8 cellular contexts compared by ENCODE assay signal in genomic region chr11:3378426-3379423, GRCh38. TPM values are rescaled to one million over a fixed set of nuclear protein-coding genes. Genes with fewer than 3 reads are reported as not detected.
A peak's percentile ranks its signal among the peaks of the same experiment; 100 is the strongest.
DNase-seq lines count a peak whose midpoint lies in the region; ATAC-seq, FAIRE-seq and TF ChIP-seq lines count a peak whose summit lies in the region.

Gene ZNF195, minus strand, starts transcription at chr11:3379146. Its CDS starts 106 bp downstream, at chr11:3379040.

- H3K4me2 ChIP-seq in OCI-LY3 (ENCODE audit: low read length) (peak within 1 kb of the TSS; percentile 65), endothelial cell of umbilical vein (ENCODE audit: insufficient read depth, low read length) (peak within 1 kb of the TSS; percentile 80)

- peaks cover 44% of the 10 kb centered on the region for H3K36me3 ChIP-seq in OCI-LY3 (replicated peaks; ENCODE audit: low read depth, low read length)
- H3K36me3 ChIP-seq in endothelial cell of umbilical vein (ENCODE audit: control insufficient read depth in 2 of 2, extremely low read depth in 1 of 2, insufficient read depth in 2 of 2, low read length in 2 of 2) = peaks cover 2 to 4% of the 10 kb centered on the region in 2 experiments

- H3K4me3 ChIP-seq in OCI-LY3 (ENCODE audit: low read length) = peak within 1 kb of the TSS; percentile 88
- peak within 1 kb of the TSS; percentile 59 to 94 (median 90) for H3K4me3 ChIP-seq in endothelial cell of umbilical vein (replicated peaks in 1 of 3; ENCODE audit: insufficient read depth in 1 of 3, low read depth in 1 of 3, low read length in 3 of 3)

- intact Hi-C loops in endothelial cell of umbilical vein (cut with micrococcal nuclease) = loop anchor here (1.0 kb wide), 1 partner anchor 44 kb away; no protein-coding TSS in a partner anchor

- no peaks in the 10 kb centered on the region for H3K9me1 ChIP-seq in endothelial cell of umbilical vein (replicated peaks; ENCODE audit: control insufficient read depth, extremely low read depth, insufficient read depth, low read length)

- H3K27me3 ChIP-seq in OCI-LY3 (ENCODE audit: low read depth, low read length) = no peaks in the 10 kb centered on the region
- H3K27me3 ChIP-seq in endothelial cell of umbilical vein (ENCODE audit: control insufficient read depth in 2 of 2, insufficient read depth in 2 of 2, low read length in 2 of 2) = no peaks in the 10 kb centered on the region

- TSS peak; percentile 51 for BruUV-seq in endothelial cell of umbilical vein (replicated peaks; lab: Mats Ljungman, UMichigan)

- FAIRE-seq in endothelial cell of umbilical vein (lab: Jason Lieb, UNC) = peak; percentile 96

- DNase-seq in D341Med (ENCODE audit: low spot score) (peak; percentile 96), HuH-7 (ENCODE audit: low spot score) (peak; percentile 99), endothelial cell of umbilical vein (ENCODE audit: low read depth, low spot score) (peak; percentile 96), middle frontal gyrus (ENCODE audit: extremely low spot score, low spot score) (peak; percentile 98)
- DNase-seq in activated CD8-positive, alpha-beta memory T cell treated with anti-CD3 and anti-CD28 coated beads, Interleukin-2, amount 50 U/mL, for 48 hours = peak; percentile 96
- DNase-seq in stimulated activated CD8-positive, alpha-beta memory T cell treated with anti-CD3 and anti-CD28 coated beads, Interleukin-2, amount 100 ng/mL, for 48 hours (ENCODE audit: low read depth in 2 of 2) = peak; percentile 97

- H3K79me2 ChIP-seq in OCI-LY3 (ENCODE audit: low read length) = peaks cover 52% of the 10 kb centered on the region
- H3K79me2 ChIP-seq in endothelial cell of umbilical vein (ENCODE audit: control insufficient read depth, insufficient read depth, low read length) = peaks cover 51% of the 10 kb centered on the region

- H3K27ac ChIP-seq in OCI-LY3 (ENCODE audit: low read length) = peak within 1 kb of the TSS; percentile 64
- H3K27ac ChIP-seq in endothelial cell of umbilical vein (ENCODE audit: insufficient read depth, low read depth, low read length) = peak within 1 kb of the TSS; percentile 82

- dilution Hi-C loops in endothelial cell of umbilical vein (cut with MboI; ENCODE audit: extremely low pct_ligation_motif_present, low sequenced_read_pairs) = no loop called here

- CTCF ChIA-PET in endothelial cell of umbilical vein (lab: Charles Lee) = interaction anchor here (0.6 to 3.5 kb wide), 6 partner anchors 30 to 449 kb away, joined by 3 to 36 read pairs (median 3); partner anchors contain the start of gene PHLDA2

- H4K20me1 ChIP-seq in OCI-LY3 (ENCODE audit: insufficient read depth, low read length) = no peaks in the 10 kb centered on the region
- no peaks in the 10 kb centered on the region for H4K20me1 ChIP-seq in endothelial cell of umbilical vein (replicated peaks; ENCODE audit: control insufficient read depth, extremely low read depth, insufficient read depth, low read length)

- POLR2A ChIA-PET in endothelial cell of umbilical vein (lab: Charles Lee) = interaction anchor here (0.6 to 0.7 kb wide), 2 partner anchors 27 to 39 kb away, joined by 3 to 5 read pairs; no protein-coding TSS in a partner anchor

- H3K9ac ChIP-seq in OCI-LY3 (ENCODE audit: low read length) (peak within 1 kb of the TSS; percentile 88), endothelial cell of umbilical vein (replicated peaks; ENCODE audit: extremely low read depth, insufficient read depth, low read length) (peak within 1 kb of the TSS; percentile 89)

- TF ChIP-seq CTCF in OCI-LY3 (IDR thresholded peaks at IDR 0.05; ENCODE audit: low read depth, low read length) = no peak
- no peak for TF ChIP-seq CTCF in endothelial cell of umbilical vein (IDR thresholded peaks at IDR 0.05; ENCODE audit: extremely low read depth in 1 of 2, insufficient read depth in 1 of 2, low read depth in 1 of 2, low read length in 2 of 2)

- peak; percentile 89 for TF ChIP-seq POLR2A in endothelial cell of umbilical vein (IDR thresholded peaks at IDR 0.05; ENCODE audit: low read depth, low read length)

- H3K4me1 ChIP-seq in OCI-LY3 (ENCODE audit: low read length) (peaks cover 7% of the 10 kb centered on the region; the same call in 1 of the 2 replicates), endothelial cell of umbilical vein (ENCODE audit: control insufficient read depth, extremely low read depth, insufficient read depth, low read length) (peaks cover 12% of the 10 kb centered on the region)

- H3K9me3 ChIP-seq in OCI-LY3 (ENCODE audit: insufficient read depth, low read length) (peaks cover 38% of the 10 kb centered on the region), endothelial cell of umbilical vein (replicated peaks; ENCODE audit: control insufficient read depth, insufficient read depth, low read length) (no peaks in the 10 kb centered on the region)

- ATAC-seq in GM21515 (IDR thresholded peaks at IDR 0.05; ENCODE audit: unreplicated experiment) = peak; percentile 99

- H2AFZ ChIP-seq in OCI-LY3 (ENCODE audit: low read depth, low read length) = peak within 1 kb of the TSS; percentile 81; the same call in 1 of the 2 replicates
- H2AFZ ChIP-seq in endothelial cell of umbilical vein (ENCODE audit: low read depth, low read length) = peak within 1 kb of the TSS; percentile 71

TF ChIP-seq in endothelial cell of umbilical vein, 7 proteins besides CTCF, POLR2A, EP300 and RAD21:
- TF ChIP-seq MYC (IDR thresholded peaks at IDR 0.05; ENCODE audit: low read depth, low read length) (no peak), POLR2AphosphoS5 (IDR thresholded peaks at IDR 0.05; ENCODE audit: insufficient read depth, low read depth, low read length) (peak; percentile 94)

RNA-seq across cellular contexts. Expression of gene ZNF195, which starts in this region (rescaled TPM):
- total RNA-seq in endothelial cell of umbilical vein = 32.5 and 41.7 TPM in 2 replicates
- 12.8 and 13.2 TPM in 2 replicates for polyA plus RNA-seq in endothelial cell of umbilical vein
- polyA plus RNA-seq in endothelial cell of umbilical vein (2011; cell fraction: cytosol; rRNA removed) = 16.2 and 16.5 TPM in 2 replicates
- polyA plus RNA-seq in endothelial cell of umbilical vein (2011; cell fraction: nucleus; rRNA removed) = 49.7 and 56.1 TPM in 2 replicates
- polyA plus RNA-seq in endothelial cell of umbilical vein (2012) = 16.7 and 25.9 TPM in 2 replicates
- 37.3 and 44.7 TPM in 2 replicates for polyA minus RNA-seq in endothelial cell of umbilical vein
- polyA minus RNA-seq in endothelial cell of umbilical vein (2011; cell fraction: cytosol; rRNA and poly(A)+ RNA removed) = 12.1 TPM
- polyA minus RNA-seq in endothelial cell of umbilical vein (2011; cell fraction: nucleus; rRNA and poly(A)+ RNA removed) = 46.3 and 54.0 TPM in 2 replicates

Comparison
In these comparisons a context has a peak if more than half of its experiments do, and no peak if none do; other contexts are left out.
1. Peak in every context shown above with its lines: DNase-seq, ATAC-seq, H3K4me3 ChIP-seq and H3K27ac ChIP-seq.